Comparison of ENCODE assay signal across 1 cellular context in the genomic region with DNA sequence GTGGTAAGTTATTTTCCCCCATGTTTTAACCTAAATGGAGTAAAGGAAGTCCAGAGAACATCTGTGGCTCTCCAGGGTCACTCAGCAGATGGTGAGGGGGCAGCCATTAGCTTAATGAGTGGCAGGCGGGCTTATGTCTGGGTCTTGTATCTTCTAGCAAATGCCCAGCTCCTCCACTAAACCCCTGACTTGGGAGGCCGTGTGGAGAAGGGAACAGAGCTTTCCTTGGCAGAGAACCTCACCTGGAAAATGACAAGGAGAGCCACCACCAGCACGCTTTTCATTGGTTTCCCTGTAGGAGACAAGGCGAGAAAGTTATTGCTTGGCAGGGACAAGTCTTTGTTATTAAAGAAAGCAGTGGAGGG.
TF ChIP-seq lines count a peak whose summit lies in the region.

No MANE protein-coding gene starts in this region.

TF ChIP-seq in H1, 55 proteins besides CTCF, POLR2A, EP300 and RAD21:
- TF ChIP-seq POU5F1 (IDR thresholded peaks at IDR 0.05; ENCODE audit: low read depth, low read length) (no peak), MAX (IDR thresholded peaks at IDR 0.05) (no peak), RFX5 (IDR thresholded peaks at IDR 0.05; ENCODE audit: borderline replicate concordance, low read depth, low read length) (no peak)
